In the genomic region with DNA sequence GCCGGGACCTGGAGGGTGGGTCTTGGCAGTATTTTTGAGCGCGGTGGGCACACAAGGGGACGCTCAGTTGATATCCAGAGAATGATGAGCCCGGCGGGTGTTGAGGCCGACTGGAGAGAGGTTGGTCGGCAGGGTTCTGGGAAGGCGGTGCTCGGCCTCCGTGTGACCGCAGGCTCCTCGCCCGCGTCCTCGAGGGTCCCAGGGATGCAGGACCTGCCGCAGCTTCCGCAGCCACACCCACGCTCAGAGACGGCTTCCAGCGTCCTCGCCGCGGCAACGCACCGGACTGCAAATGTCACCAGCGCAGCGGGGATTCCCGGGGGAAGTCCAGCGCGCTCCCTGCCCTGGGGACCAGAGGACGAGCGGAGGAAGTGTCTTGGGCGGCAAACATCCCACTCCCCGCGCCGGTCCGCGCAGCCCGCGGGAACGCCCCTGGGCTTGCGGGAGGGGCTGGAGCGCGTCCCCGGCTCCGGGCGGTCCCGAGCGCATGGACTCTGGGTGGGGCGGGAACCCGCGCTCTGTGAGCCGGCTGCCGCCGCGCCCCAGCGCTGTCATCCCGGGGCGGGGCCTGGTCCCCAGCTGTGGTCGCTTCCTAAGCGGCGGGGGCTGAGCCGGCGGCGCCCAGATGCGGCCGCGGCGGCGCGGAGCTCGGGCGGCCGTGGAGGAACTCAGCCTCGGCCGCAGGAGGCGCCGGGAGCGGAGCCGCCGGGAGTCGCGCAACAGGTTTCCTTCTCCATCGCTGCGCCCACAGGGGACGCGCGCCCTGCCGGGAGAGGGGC, we compare ENCODE assay signal across 8 cellular contexts. TPM values are rescaled to one million over a fixed set of nuclear protein-coding genes. Genes with fewer than 3 reads are reported as not detected.
DNase-seq lines count a peak whose midpoint lies in the region; ATAC-seq and TF ChIP-seq lines count a peak whose summit lies in the region.

Gene STX11 (plus strand): TSS at position 624 of the 779 bp plus-strand sequence. CDS start 36,111 bp downstream, outside the sequence.

- no peak within 1 kb of the TSS for H3K27ac ChIP-seq in ACC112 (ENCODE audit: low read depth, low read length)

- peak within 1 kb of the TSS; percentile 73 for H2AFZ ChIP-seq in ACC112 (ENCODE audit: low read length, unreplicated experiment)

- no peaks in the 10 kb centered on the region for H3K79me2 ChIP-seq in ACC112 (ENCODE audit: control insufficient read depth, insufficient read depth, low read length, unreplicated experiment)

- H3K4me3 Mint-ChIP-seq in activated T-cell treated with anti-CD3 and anti-CD28 coated beads, Interleukin-2, amount 50 U/mL, for 4 hours, result peak within 1 kb of the TSS; percentile 89
- peak within 1 kb of the TSS; percentile 83 for H3K4me3 Mint-ChIP-seq in nephron progenitor cell
- peak within 1 kb of the TSS; percentile 86 to 92 for H3K4me3 Mint-ChIP-seq in stimulated activated naive CD8-positive, alpha-beta T cell treated with anti-CD3 and anti-CD28 coated beads, Interleukin-15, amount 100 ng/mL, for 72 hours

- H3K36me3 Mint-ChIP-seq in activated T-cell treated with anti-CD3 and anti-CD28 coated beads, Interleukin-2, amount 50 U/mL, for 4 hours (ENCODE audit: insufficient read depth), result peaks cover 15% of the 10 kb centered on the region
- H3K36me3 Mint-ChIP-seq in nephron progenitor cell (ENCODE audit: low read depth), result no peaks in the 10 kb centered on the region

- no peaks in the 10 kb centered on the region for H3K36me3 ChIP-seq in ACC112 (ENCODE audit: insufficient read depth, low read length)

- peaks cover 11% of the 10 kb centered on the region for H3K4me1 ChIP-seq in ACC112 (ENCODE audit: control insufficient read depth, insufficient read depth, low read length, unreplicated experiment)

- TF ChIP-seq CTCF in nephron progenitor cell (IDR thresholded peaks at IDR 0.05), result no peak

- H3K27ac Mint-ChIP-seq in nephron progenitor cell, result no peak within 1 kb of the TSS
- H3K27ac Mint-ChIP-seq in stimulated activated naive CD8-positive, alpha-beta T cell treated with anti-CD3 and anti-CD28 coated beads, Interleukin-15, amount 100 ng/mL, for 72 hours, result peak within 1 kb of the TSS; percentile 96 to 98

- no peaks in the 10 kb centered on the region for H3K9me3 Mint-ChIP-seq in activated T-cell treated with anti-CD3 and anti-CD28 coated beads, Interleukin-2, amount 50 U/mL, for 4 hours
- H3K9me3 Mint-ChIP-seq in nephron progenitor cell, result no peaks in the 10 kb centered on the region
- peaks cover 0 to 4% of the 10 kb centered on the region in 2 donors for H3K9me3 Mint-ChIP-seq in stimulated activated naive CD8-positive, alpha-beta T cell treated with anti-CD3 and anti-CD28 coated beads, Interleukin-15, amount 100 ng/mL, for 72 hours

- ATAC-seq in GM18907 (IDR thresholded peaks at IDR 0.05; ENCODE audit: unreplicated experiment), result peak; percentile 73
- ATAC-seq in HG03135 (IDR thresholded peaks at IDR 0.05; ENCODE audit: unreplicated experiment), result peak; percentile 67
- peak; percentile 83 to 88 for ATAC-seq in activated T-cell treated with anti-CD3 and anti-CD28 coated beads, Interleukin-2, amount 50 U/mL, for 4 hours
- peak; percentile 81 for ATAC-seq in stimulated activated naive CD8-positive, alpha-beta T cell treated with anti-CD3 and anti-CD28 coated beads, Interleukin-15, amount 100 ng/mL, for 72 hours

- no peaks in the 10 kb centered on the region for H3K27me3 Mint-ChIP-seq in activated T-cell treated with anti-CD3 and anti-CD28 coated beads, Interleukin-2, amount 50 U/mL, for 4 hours (ENCODE audit: low read depth)
- H3K27me3 Mint-ChIP-seq in nephron progenitor cell (ENCODE audit: low read depth, poor library complexity), result peaks cover 83% of the 10 kb centered on the region
- peaks cover 5% of the 10 kb centered on the region for H3K27me3 Mint-ChIP-seq in stimulated activated naive CD8-positive, alpha-beta T cell treated with anti-CD3 and anti-CD28 coated beads, Interleukin-15, amount 100 ng/mL, for 72 hours

- no peaks in the 10 kb centered on the region for H3K27me3 ChIP-seq in ACC112 (ENCODE audit: insufficient read depth, low read length)

- H3K4me3 ChIP-seq in ACC112 (ENCODE audit: low read depth, low read length), result peak within 1 kb of the TSS; percentile 87

- peak; percentile 88 for DNase-seq in OCI-M1 (lab: John Stamatoyannopoulos, UW)
- peak; percentile 75 for DNase-seq in activated T-cell treated with anti-CD3 and anti-CD28 coated beads, Interleukin-2, amount 50 U/mL, for 4 hours
- DNase-seq in fibroblast of peridontal ligament (ENCODE audit: extremely low read depth), result peak; percentile 10
- DNase-seq in nephron progenitor cell, result peak; percentile 79
- DNase-seq in stimulated activated naive CD8-positive, alpha-beta T cell treated with anti-CD3 and anti-CD28 coated beads, Interleukin-15, amount 100 ng/mL, for 72 hours, result peak; percentile 83 to 94

- peaks cover 38% of the 10 kb centered on the region for H3K4me1 Mint-ChIP-seq in activated T-cell treated with anti-CD3 and anti-CD28 coated beads, Interleukin-2, amount 50 U/mL, for 4 hours (ENCODE audit: low read depth)
- H3K4me1 Mint-ChIP-seq in nephron progenitor cell, result peaks cover 10% of the 10 kb centered on the region
- peaks cover 51% of the 10 kb centered on the region for H3K4me1 Mint-ChIP-seq in stimulated activated naive CD8-positive, alpha-beta T cell treated with anti-CD3 and anti-CD28 coated beads, Interleukin-15, amount 100 ng/mL, for 72 hours

RNA-seq across cellular contexts. Expression of gene STX11, which starts in this region (rescaled TPM):
- 10 to 100 TPM; 29.9 to 31.8 (median 30.9) TPM for total RNA-seq in activated T-cell treated with anti-CD3 and anti-CD28 coated beads, Interleukin-2, amount 50 U/mL, for 4 hours

Comparison
In these comparisons a context has a peak if more than half of its experiments do, and no peak if none do; other contexts are left out.
1. DNase-seq: peak in every context shown above with its lines; median percentile 88 in stimulated activated naive CD8-positive, alpha-beta T cell treated with anti-CD3 and anti-CD28 coated beads, Interleukin-15, amount 100 ng/mL, for 72 hours; 88 in OCI-M1; 79 in nephron progenitor cell; 75 in activated T-cell treated with anti-CD3 and anti-CD28 coated beads, Interleukin-2, amount 50 U/mL, for 4 hours; 10 in fibroblast of peridontal ligament.